ENCODE assay signal across 20 cellular contexts in genomic region chr2:133431289-133431688, GRCh38.
A peak's percentile ranks its signal among the peaks of the same experiment; 100 is the strongest.
DNase-seq lines count a peak whose midpoint lies in the region; ATAC-seq, FAIRE-seq and TF ChIP-seq lines count a peak whose summit lies in the region.
"Had no signal": no experiment of that assay in that cellular context is flagged by ENCODE, and none has a peak within 500 bp of the region (broad histone marks: within the 10 kb centered on the region; RNA-seq: fewer than 3 reads in every experiment).

No MANE protein-coding gene starts in this region.

- H3F3A ChIP-seq in PC-3 (ENCODE audit: low read length, unreplicated experiment): no peaks in the 10 kb centered on the region

- POLR2A ChIA-PET in PC-3 (lab: Charles Lee; ENCODE audit: unreplicated experiment): no interaction called here

- BruUV-seq in PC-3 (replicated peaks; lab: Mats Ljungman, UMichigan): no TSS peak
- no TSS peak for BruUV-seq in mammary epithelial cell (replicated peaks; lab: Mats Ljungman, UMichigan)

- H3K9me3 ChIP-seq in PC-3 (ENCODE audit: low read length) (no peaks in the 10 kb centered on the region), mammary epithelial cell (replicated peaks; ENCODE audit: insufficient read depth, low read length) (no peaks in the 10 kb centered on the region), kidney (ENCODE audit: control insufficient read depth in 1 of 2, low read length in 2 of 2) (no peaks in the 10 kb centered on the region)
- H3K9me3 ChIP-seq: testis had no signal

- peaks cover 8% of the 10 kb centered on the region; the same call in 1 of the 2 replicates for H3K4me1 ChIP-seq in PC-3 (ENCODE audit: insufficient read depth, low read length)
- peaks cover 19% of the 10 kb centered on the region for H3K4me1 ChIP-seq in mammary epithelial cell (ENCODE audit: insufficient read depth, low read length)
- H3K4me1 ChIP-seq in kidney (ENCODE audit: control insufficient read depth in 1 of 2, insufficient read depth in 1 of 2, low read depth in 1 of 2, low read length in 2 of 2): no peaks in the 10 kb centered on the region
- H3K4me1 ChIP-seq: testis had no signal

- WGBS in mammary epithelial cell (ENCODE audit: low coverage, missing lambda C conversion rate): 2% methylated on average over 4 of the region's 4 CpGs

- H3K79me2 ChIP-seq in PC-3 (ENCODE audit: low read length) (no peaks in the 10 kb centered on the region), mammary epithelial cell (ENCODE audit: insufficient read depth, low read length) (no peaks in the 10 kb centered on the region)
- H3K79me2 ChIP-seq: parathyroid adenoma had no signal

- H4K20me1 ChIP-seq in PC-3 (ENCODE audit: low read length) (no peaks in the 10 kb centered on the region), mammary epithelial cell (ENCODE audit: insufficient read depth, low read length) (no peaks in the 10 kb centered on the region)

- H3K9me2 ChIP-seq in PC-3 (replicated peaks; ENCODE audit: low read length): no peaks in the 10 kb centered on the region

- H3K4me2 ChIP-seq in PC-3 (ENCODE audit: low read length) (peak overlapping the region; percentile 1; the same call in 1 of the 2 replicates), mammary epithelial cell (ENCODE audit: insufficient read depth, low read depth, low read length) (peak overlapping the region; percentile 53)

- TF ChIP-seq CTCF in PC-3 (conservative IDR thresholded peaks at IDR 0.05; ENCODE audit: low read depth, low read length) (no peak), mammary epithelial cell (conservative IDR thresholded peaks at IDR 0.05 in 1 of 2, IDR thresholded peaks at IDR 0.05 in 1 of 2; ENCODE audit: extremely low read depth in 1 of 2, insufficient read depth in 1 of 2, low read depth in 1 of 2, low read length in 2 of 2) (no peak), kidney (IDR thresholded peaks at IDR 0.05; ENCODE audit: borderline replicate concordance, extremely low read depth, insufficient read depth) (no peak)

- in situ Hi-C loops in mammary epithelial cell (cut with MboI; ENCODE audit: low sequenced_read_pairs in 2 of 2): no loop called here

- intact Hi-C loops in PC-3 (cut with micrococcal nuclease) (loop anchor here (10.0 kb wide), 3 partner anchors 166 to 344 kb away; no protein-coding TSS in a partner anchor), mammary epithelial cell (cut with micrococcal nuclease) (loop anchor here (5.0 kb wide), 1 partner anchor 211 kb away; no protein-coding TSS in a partner anchor), kidney (cut with DNase I) (no loop called here)

- CTCF ChIA-PET in PC-3 (lab: Charles Lee) (no interaction called here), mammary epithelial cell (lab: Charles Lee; ENCODE audit: low non-redundant PET) (interaction anchor here (0.6 kb wide), 1 partner anchor 9 kb away, joined by 6 read pairs; no protein-coding TSS in a partner anchor)

- DNase-seq in EH (ENCODE audit: low read depth) (peak; percentile 54), PC-3 (peak; percentile 52), mammary epithelial cell (peak; percentile 95), kidney tubule cell (ENCODE audit: low spot score) (peak; percentile 46), NCI-H1092 treated with DMSO at 0.1 percent for 48 hours (lab: John Stamatoyannopoulos, UW) (no peak), kidney (no peak)
- DNase-seq: cortex of kidney; hypothalamus; Kasumi-1; natural killer cell; NCI-H1105; NCI-H524 treated with DMSO at 0.1 percent for 48 hours; sigmoid colon; stimulated activated naive B cell treated with anti-CD40 and anti-IgM and Interleukin-4, amounts not matched to agents 10 μg/mL and 1 μg/mL and 100 μg/mL, for 72 hours; testis had no signal

- H2AFZ ChIP-seq in PC-3 (ENCODE audit: low read length): no peak overlapping the region
- peak overlapping the region; percentile 22 for H2AFZ ChIP-seq in mammary epithelial cell (ENCODE audit: low read depth, low read length)
- H2AFZ ChIP-seq: parathyroid adenoma had no signal

- H3K4me3 ChIP-seq in PC-3 (ENCODE audit: low read length): no peak overlapping the region
- no peak overlapping the region for H3K4me3 ChIP-seq in mammary epithelial cell (replicated peaks in 1 of 3; ENCODE audit: insufficient read depth in 1 of 3, low read depth in 2 of 3, low read length in 3 of 3)
- H3K4me3 ChIP-seq in kidney (ENCODE audit: low read length in 2 of 2): no peak overlapping the region
- H3K4me3 ChIP-seq: sigmoid colon, testis had no signal

- H3K36me3 ChIP-seq in PC-3 (ENCODE audit: low read depth, low read length) (no peaks in the 10 kb centered on the region), mammary epithelial cell (ENCODE audit: insufficient read depth, low read length) (no peaks in the 10 kb centered on the region), kidney (ENCODE audit: control insufficient read depth in 1 of 2, insufficient read depth in 2 of 2, low read length in 2 of 2) (no peaks in the 10 kb centered on the region)
- H3K36me3 ChIP-seq: sigmoid colon had no signal

- dilution Hi-C loops in mammary epithelial cell (cut with HindIII; ENCODE audit: low sequenced_read_pairs): no loop called here

- H3K9ac ChIP-seq in PC-3 (ENCODE audit: low read length): no peak overlapping the region
- H3K9ac ChIP-seq in mammary epithelial cell (ENCODE audit: insufficient read depth, low read length): no peak overlapping the region
- H3K9ac ChIP-seq in kidney (ENCODE audit: low read length in 2 of 2): no peak overlapping the region
- H3K9ac ChIP-seq: parathyroid adenoma had no signal

- no peak overlapping the region for H3K27ac ChIP-seq in PC-3 (ENCODE audit: low read length)
- H3K27ac ChIP-seq in mammary epithelial cell (ENCODE audit: insufficient read depth, low read depth, low read length): peak overlapping the region; percentile 56
- H3K27ac ChIP-seq in kidney (ENCODE audit: low read depth in 2 of 2, low read length in 2 of 2): no peak overlapping the region
- H3K27ac ChIP-seq: parathyroid adenoma, sigmoid colon, testis had no signal

- FAIRE-seq in kidney (lab: Jason Lieb, UNC): no peak
- FAIRE-seq: endometrium, H54 had no signal

- ATAC-seq in PC-3: peak; percentile 58
- ATAC-seq in HG02870 (IDR thresholded peaks at IDR 0.05; ENCODE audit: unreplicated experiment): no peak
- ATAC-seq in GM21576 (IDR thresholded peaks at IDR 0.05; ENCODE audit: unreplicated experiment): no peak
- ATAC-seq: natural killer cell; stimulated activated naive B cell treated with anti-CD40 and anti-IgM and Interleukin-4, amounts not matched to agents 10 μg/mL and 1 μg/mL and 100 μg/mL, for 72 hours had no signal

- no peaks in the 10 kb centered on the region for H3K27me3 ChIP-seq in PC-3 (ENCODE audit: low read length)
- H3K27me3 ChIP-seq in mammary epithelial cell (ENCODE audit: insufficient read depth, low read length): no peaks in the 10 kb centered on the region
- H3K27me3 ChIP-seq: sigmoid colon, testis had no signal

Comparison
In these comparisons a context has a peak if more than half of its experiments do, and no peak if none do; other contexts are left out.
1. DNase-seq: peak in EH (single experiment), PC-3 (single experiment), mammary epithelial cell (single experiment) and kidney tubule cell (single experiment); none in NCI-H1092 treated with DMSO at 0.1 percent for 48 hours (single experiment) and kidney (single experiment).